Comparison of ENCODE assay signal across 8 cellular contexts in genomic region chr1:148388260-148389026, GRCh38.
DNase-seq lines count a peak whose midpoint lies in the region; ATAC-seq and TF ChIP-seq lines count a peak whose summit lies in the region.

No MANE protein-coding gene starts in this region.

- peaks cover 17% of the 10 kb centered on the region for H3K27me3 Mint-ChIP-seq in nephron (ENCODE audit: low read depth)

- no peaks in the 10 kb centered on the region for H3K36me3 Mint-ChIP-seq in nephron (ENCODE audit: low read depth)

- H3K27ac ChIP-seq in RWPE1, result peak overlapping the region; percentile 75

- peak overlapping the region; percentile 63 for H3K4me3 ChIP-seq in fibroblast of villous mesenchyme (ENCODE audit: low read depth, low read length)

- POLR2A ChIA-PET in RWPE1 (lab: Yijun Ruan, JAX; ENCODE audit: low non-redundant PET), result interaction anchor here (1.1 kb wide), 1 partner anchor 125 kb away, joined by 3 read pairs; no protein-coding TSS in a partner anchor

- H3K27ac Mint-ChIP-seq in nephron, result peak overlapping the region; percentile 98 to 99 (median 99)

- no peaks in the 10 kb centered on the region for H3K9me3 Mint-ChIP-seq in nephron

- peak overlapping the region; percentile 90 to 93 (median 93) for H3K4me3 Mint-ChIP-seq in nephron

- H3K4me1 Mint-ChIP-seq in nephron, result peaks cover 21% of the 10 kb centered on the region

- ATAC-seq in GM18498 (IDR thresholded peaks at IDR 0.05; ENCODE audit: unreplicated experiment), result peak; percentile 74
- ATAC-seq in HG03442 (IDR thresholded peaks at IDR 0.05; ENCODE audit: unreplicated experiment), result peak; percentile 54
- no peak for ATAC-seq in GM19452 (IDR thresholded peaks at IDR 0.05; ENCODE audit: unreplicated experiment)

- DNase-seq in RWPE1 (ENCODE audit: low spot score) (peak; percentile 90), activated gamma-delta T cell treated with Interleukin-2 at 50 U/mL for 16 hours (peak; percentile 79), fibroblast of villous mesenchyme (ENCODE audit: low read depth) (peak; percentile 93)
- peak; percentile 69 to 89 (median 83) for DNase-seq in stimulated activated naive CD4-positive, alpha-beta T cell (lab: John Stamatoyannopoulos, UW)

- TF ChIP-seq CTCF in RWPE1 (conservative IDR thresholded peaks at IDR 0.05; ENCODE audit: low read depth) (no peak), fibroblast of villous mesenchyme (IDR thresholded peaks at IDR 0.05; ENCODE audit: insufficient read depth, low read depth, low read length) (no peak), nephron (IDR thresholded peaks at IDR 0.05; ENCODE audit: unreplicated experiment in 3 of 3) (no peak)

- CTCF ChIA-PET in RWPE1 (lab: Yijun Ruan, JAX), result interaction anchor here (0.6 kb wide), 1 partner anchor 16 kb away, joined by 3 read pairs; no protein-coding TSS in a partner anchor
